In genomic region chr5:165457854-165458481, GRCh38 we compare ENCODE assay signal across 9 cellular contexts.
A peak's percentile ranks its signal among the peaks of the same experiment; 100 is the strongest.
DNase-seq lines count a peak whose midpoint lies in the region; ATAC-seq, FAIRE-seq and TF ChIP-seq lines count a peak whose summit lies in the region.
"Had no signal": no experiment of that assay in that cellular context is flagged by ENCODE, and none has a peak within 500 bp of the region (broad histone marks: within the 10 kb centered on the region; RNA-seq: fewer than 3 reads in every experiment).

No MANE protein-coding gene starts in this region.

- POLR2A ChIA-PET in CD8-positive, alpha-beta memory T cell (lab: Charles Lee) = no interaction called here

- no peak for DNase-seq in GM13977 (ENCODE audit: low spot score)
- peak; percentile 71 for DNase-seq in MV-4-11 (lab: John Stamatoyannopoulos, UW)
- peak; percentile 50 for DNase-seq in bronchial epithelial cell (ENCODE audit: low read depth)
- DNase-seq in non-pigmented ciliary epithelial cell (ENCODE audit: low read depth) = peak; percentile 20
- DNase-seq in CD8-positive, alpha-beta memory T cell = no peak
- DNase-seq in stimulated activated naive CD8-positive, alpha-beta T cell treated with anti-CD3 and anti-CD28 coated beads, Interleukin-15, Interleukin-2, amounts not matched to agents 100 U/mL and 50 U/mL, for 24 hours = no peak
- no peak for DNase-seq in stimulated activated naive CD8-positive, alpha-beta T cell treated with anti-CD3 and anti-CD28 coated beads, Interleukin-15, amount 100 ng/mL, for 72 hours

- no peak for ATAC-seq in stimulated activated naive CD8-positive, alpha-beta T cell treated with anti-CD3 and anti-CD28 coated beads, Interleukin-15, Interleukin-2, amounts not matched to agents 100 U/mL and 50 U/mL, for 24 hours
- no peak for ATAC-seq in HG02571 (IDR thresholded peaks at IDR 0.05; ENCODE audit: unreplicated experiment)
- no peak for ATAC-seq in stimulated activated naive CD8-positive, alpha-beta T cell treated with anti-CD3 and anti-CD28 coated beads, Interleukin-15, amount 100 ng/mL, for 72 hours

- no peak overlapping the region for H3K4me3 ChIP-seq in bronchial epithelial cell (ENCODE audit: low read depth, low read length)
- no peak overlapping the region for H3K4me3 ChIP-seq in CD8-positive, alpha-beta memory T cell (ENCODE audit: low read length)

- H3K36me3 Mint-ChIP-seq in CD8-positive, alpha-beta memory T cell = no peaks in the 10 kb centered on the region

- in situ Hi-C loops in GM13977 (cut with MboI; ENCODE audit: low pct_unique_long_range_greater_than_20kb, low sequenced_read_pairs, unreplicated experiment) = no loop called here

- H3K9me3 Mint-ChIP-seq in CD8-positive, alpha-beta memory T cell = peaks cover 0 to 11% (median 4%) of the 10 kb centered on the region in 5 donors
- no peaks in the 10 kb centered on the region for H3K9me3 Mint-ChIP-seq in stimulated activated naive CD8-positive, alpha-beta T cell treated with anti-CD3 and anti-CD28 coated beads, Interleukin-15, amount 100 ng/mL, for 72 hours

- no peaks in the 10 kb centered on the region for H3K4me1 Mint-ChIP-seq in CD8-positive, alpha-beta memory T cell
- H3K4me1 Mint-ChIP-seq in stimulated activated naive CD8-positive, alpha-beta T cell treated with anti-CD3 and anti-CD28 coated beads, Interleukin-15, amount 100 ng/mL, for 72 hours = no peaks in the 10 kb centered on the region

- H3K4me1 ChIP-seq in CD8-positive, alpha-beta memory T cell (ENCODE audit: insufficient read depth, low read length) = no peaks in the 10 kb centered on the region

- no peak for FAIRE-seq in bronchial epithelial cell (lab: Jason Lieb, UNC)

- H3K27ac ChIP-seq in CD8-positive, alpha-beta memory T cell (ENCODE audit: low read depth, low read length) = no peak overlapping the region
- H3K27ac ChIP-seq: neutrophil had no signal

- no peaks in the 10 kb centered on the region for H3K36me3 ChIP-seq in bronchial epithelial cell (ENCODE audit: control insufficient read depth, insufficient read depth, low read length)
- no peaks in the 10 kb centered on the region for H3K36me3 ChIP-seq in CD8-positive, alpha-beta memory T cell (ENCODE audit: insufficient read depth, low read length)
- H3K36me3 ChIP-seq: neutrophil had no signal

- no peaks in the 10 kb centered on the region for H3K27me3 ChIP-seq in bronchial epithelial cell (ENCODE audit: control insufficient read depth, insufficient read depth, low read length)
- no peaks in the 10 kb centered on the region for H3K27me3 ChIP-seq in CD8-positive, alpha-beta memory T cell (ENCODE audit: insufficient read depth, low read length, poor library complexity, severe bottlenecking)
- H3K27me3 ChIP-seq: neutrophil had no signal

- CTCF ChIA-PET in CD8-positive, alpha-beta memory T cell (lab: Charles Lee) = no interaction called here

- TF ChIP-seq CTCF in GM13977 (IDR thresholded peaks at IDR 0.05; ENCODE audit: extremely low read depth, insufficient read depth, missing control alignments) (peak; percentile 65), bronchial epithelial cell (IDR thresholded peaks at IDR 0.05; ENCODE audit: insufficient read depth, low read length, severe bottlenecking) (peak; percentile 71)

- no peaks in the 10 kb centered on the region for H3K27me3 Mint-ChIP-seq in CD8-positive, alpha-beta memory T cell
- no peaks in the 10 kb centered on the region for H3K27me3 Mint-ChIP-seq in stimulated activated naive CD8-positive, alpha-beta T cell treated with anti-CD3 and anti-CD28 coated beads, Interleukin-15, amount 100 ng/mL, for 72 hours

- H3K4me3 Mint-ChIP-seq in CD8-positive, alpha-beta memory T cell = no peak overlapping the region
- H3K4me3 Mint-ChIP-seq in stimulated activated naive CD8-positive, alpha-beta T cell treated with anti-CD3 and anti-CD28 coated beads, Interleukin-15, amount 100 ng/mL, for 72 hours = no peak overlapping the region

- H3K27ac Mint-ChIP-seq in CD8-positive, alpha-beta memory T cell = no peak overlapping the region
- no peak overlapping the region for H3K27ac Mint-ChIP-seq in stimulated activated naive CD8-positive, alpha-beta T cell treated with anti-CD3 and anti-CD28 coated beads, Interleukin-15, amount 100 ng/mL, for 72 hours

- H3K9me3 ChIP-seq in CD8-positive, alpha-beta memory T cell (ENCODE audit: low read length) = no peaks in the 10 kb centered on the region
- H3K9me3 ChIP-seq: neutrophil had no signal

Comparison
In these comparisons a context has a peak if more than half of its experiments do, and no peak if none do; other contexts are left out.
1. DNase-seq: peak in MV-4-11 (single experiment), bronchial epithelial cell (single experiment) and non-pigmented ciliary epithelial cell (single experiment); none in GM13977 (single experiment), CD8-positive, alpha-beta memory T cell (0 of 5), stimulated activated naive CD8-positive, alpha-beta T cell treated with anti-CD3 and anti-CD28 coated beads, Interleukin-15, Interleukin-2, amounts not matched to agents 100 U/mL and 50 U/mL, for 24 hours (single experiment) and stimulated activated naive CD8-positive, alpha-beta T cell treated with anti-CD3 and anti-CD28 coated beads, Interleukin-15, amount 100 ng/mL, for 72 hours (0 of 2).